8 cellular contexts compared by ENCODE assay signal in the genomic region with DNA sequence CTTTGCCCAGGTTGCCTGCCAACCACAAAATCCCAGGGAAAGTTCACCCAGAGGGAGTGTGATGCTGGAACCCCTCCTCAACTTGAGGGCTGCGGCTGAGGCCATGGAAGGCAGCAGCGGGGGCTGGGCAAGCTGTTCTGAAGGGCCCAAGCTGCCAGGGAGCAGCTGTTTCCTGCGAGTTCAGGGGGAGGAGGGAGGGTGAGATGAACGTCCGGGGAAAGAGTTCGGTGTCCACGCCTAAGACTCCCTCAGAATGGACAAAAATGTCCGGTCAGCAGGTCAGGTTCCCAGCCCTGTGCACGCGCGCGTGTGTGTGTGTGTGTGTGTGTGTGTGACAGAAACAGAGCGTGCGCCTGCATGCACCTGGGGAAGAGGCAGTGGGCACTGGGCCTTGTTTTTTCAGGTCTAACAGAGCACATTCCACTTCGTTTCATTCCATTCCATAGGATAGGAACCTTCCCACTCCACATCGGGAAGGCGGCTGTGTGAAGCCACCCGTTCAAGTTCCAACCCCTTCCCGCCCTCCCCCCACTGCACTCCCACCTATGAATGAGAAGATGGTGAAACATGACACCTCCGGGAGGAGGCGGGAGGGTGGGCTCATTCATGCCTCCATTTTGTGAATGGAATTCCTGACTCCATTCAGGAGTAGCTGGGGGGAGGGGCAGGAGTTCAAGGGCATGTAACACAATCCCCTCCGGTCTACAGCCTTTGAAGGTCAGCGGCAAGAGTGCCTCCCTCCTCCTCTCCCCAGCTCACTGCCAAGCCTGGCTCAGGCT. TPM values are rescaled to one million over a fixed set of nuclear protein-coding genes. Genes with fewer than 3 reads are reported as not detected.
DNase-seq lines count a peak whose midpoint lies in the region; ATAC-seq, FAIRE-seq and TF ChIP-seq lines count a peak whose summit lies in the region.

No MANE protein-coding gene starts in this region.

- peak; percentile 87 for FAIRE-seq in endothelial cell of umbilical vein (lab: Jason Lieb, UNC)

- dilution Hi-C loops in endothelial cell of umbilical vein (cut with MboI; ENCODE audit: extremely low pct_ligation_motif_present, low sequenced_read_pairs) = no loop called here

- no peaks in the 10 kb centered on the region for H3K79me2 ChIP-seq in endothelial cell of umbilical vein (ENCODE audit: control insufficient read depth, insufficient read depth, low read length)

- BruUV-seq in endothelial cell of umbilical vein (replicated peaks; lab: Mats Ljungman, UMichigan) = no TSS peak

- H3K36me3 ChIP-seq in endothelial cell of umbilical vein (ENCODE audit: control insufficient read depth in 2 of 2, extremely low read depth in 1 of 2, insufficient read depth in 2 of 2, low read length in 2 of 2) = peaks cover 0 to 5% of the 10 kb centered on the region in 2 experiments

- H3K27me3 Mint-ChIP-seq in stimulated activated naive CD8-positive, alpha-beta T cell treated with anti-CD3 and anti-CD28 coated beads, Interleukin-15, amount 100 ng/mL, for 72 hours = no peaks in the 10 kb centered on the region
- H3K27me3 Mint-ChIP-seq in activated T-cell treated with anti-CD3 and anti-CD28 coated beads, Interleukin-2, amount 50 U/mL, for 72 hours (ENCODE audit: low read depth) = no peaks in the 10 kb centered on the region

- H3K4me3 Mint-ChIP-seq in stimulated activated naive CD8-positive, alpha-beta T cell treated with anti-CD3 and anti-CD28 coated beads, Interleukin-15, amount 100 ng/mL, for 72 hours = no peak overlapping the region
- no peak overlapping the region for H3K4me3 Mint-ChIP-seq in activated T-cell treated with anti-CD3 and anti-CD28 coated beads, Interleukin-2, amount 50 U/mL, for 72 hours

- H3K27ac ChIP-seq in endothelial cell of umbilical vein (ENCODE audit: insufficient read depth, low read depth, low read length) = peak overlapping the region; percentile 83

- CTCF ChIA-PET in endothelial cell of umbilical vein (lab: Charles Lee) = interaction anchor here (0.8 to 2.1 kb wide), 9 partner anchors 9 to 143 kb away, joined by 3 to 12 read pairs (median 5); a partner anchor contains a TSS

- no peak overlapping the region for H3K27ac Mint-ChIP-seq in stimulated activated naive CD8-positive, alpha-beta T cell treated with anti-CD3 and anti-CD28 coated beads, Interleukin-15, amount 100 ng/mL, for 72 hours
- no peak overlapping the region for H3K27ac Mint-ChIP-seq in activated T-cell treated with anti-CD3 and anti-CD28 coated beads, Interleukin-2, amount 50 U/mL, for 72 hours

- H3K9me3 Mint-ChIP-seq in stimulated activated naive CD8-positive, alpha-beta T cell treated with anti-CD3 and anti-CD28 coated beads, Interleukin-15, amount 100 ng/mL, for 72 hours = no peaks in the 10 kb centered on the region
- H3K9me3 Mint-ChIP-seq in activated T-cell treated with anti-CD3 and anti-CD28 coated beads, Interleukin-2, amount 50 U/mL, for 72 hours = no peaks in the 10 kb centered on the region

- ATAC-seq in stimulated activated naive CD8-positive, alpha-beta T cell treated with anti-CD3 and anti-CD28 coated beads, Interleukin-15, amount 100 ng/mL, for 72 hours = no peak
- no peak for ATAC-seq in activated T-cell treated with anti-CD3 and anti-CD28 coated beads, Interleukin-2, amount 50 U/mL, for 72 hours (replicated peaks in 1 of 2)
- ATAC-seq in HG03571 (IDR thresholded peaks at IDR 0.05; ENCODE audit: unreplicated experiment) = no peak

- peak overlapping the region; percentile 47 for H3K9ac ChIP-seq in endothelial cell of umbilical vein (replicated peaks; ENCODE audit: extremely low read depth, insufficient read depth, low read length)

- H3K4me1 ChIP-seq in endothelial cell of umbilical vein (ENCODE audit: control insufficient read depth, extremely low read depth, insufficient read depth, low read length) = peaks cover 23% of the 10 kb centered on the region

- no peak for TF ChIP-seq CTCF in endothelial cell of umbilical vein (IDR thresholded peaks at IDR 0.05; ENCODE audit: extremely low read depth in 1 of 2, insufficient read depth in 1 of 2, low read depth in 1 of 2, low read length in 2 of 2)

- DNase-seq in EH (ENCODE audit: low read depth) (peak; percentile 86), NCI-H460 (ENCODE audit: extremely low read depth, low read depth) (peak; percentile 81), endothelial cell of umbilical vein (ENCODE audit: low read depth, low spot score) (peak; percentile 92), mucosa of gallbladder (ENCODE audit: low spot score) (peak; percentile 42)
- DNase-seq in stimulated activated naive CD8-positive, alpha-beta T cell treated with anti-CD3 and anti-CD28 coated beads, Interleukin-15, amount 100 ng/mL, for 72 hours = no peak
- no peak for DNase-seq in stimulated activated CD4-positive, alpha-beta T cell treated with anti-CD3 and anti-CD28 coated beads, Interleukin-4, amount 100 ng/mL, for 1 hour
- no peak for DNase-seq in activated T-cell treated with anti-CD3 and anti-CD28 coated beads, Interleukin-2, amount 50 U/mL, for 72 hours

- H3K4me2 ChIP-seq in endothelial cell of umbilical vein (ENCODE audit: insufficient read depth, low read length) = peak overlapping the region; percentile 52

- peak overlapping the region in 1 of 3 experiments; percentile 1 for H3K4me3 ChIP-seq in endothelial cell of umbilical vein (replicated peaks in 1 of 3; ENCODE audit: insufficient read depth in 1 of 3, low read depth in 1 of 3, low read length in 3 of 3)

- peak overlapping the region; percentile 32 for H2AFZ ChIP-seq in endothelial cell of umbilical vein (ENCODE audit: low read depth, low read length)

- no peaks in the 10 kb centered on the region for H3K27me3 ChIP-seq in endothelial cell of umbilical vein (ENCODE audit: control insufficient read depth in 2 of 2, insufficient read depth in 2 of 2, low read length in 2 of 2)

- H3K4me1 Mint-ChIP-seq in stimulated activated naive CD8-positive, alpha-beta T cell treated with anti-CD3 and anti-CD28 coated beads, Interleukin-15, amount 100 ng/mL, for 72 hours = peaks cover 6% of the 10 kb centered on the region
- no peaks in the 10 kb centered on the region for H3K4me1 Mint-ChIP-seq in activated T-cell treated with anti-CD3 and anti-CD28 coated beads, Interleukin-2, amount 50 U/mL, for 72 hours (ENCODE audit: low read depth)

- POLR2A ChIA-PET in endothelial cell of umbilical vein (lab: Charles Lee) = interaction anchor here (0.7 to 1.1 kb wide), 3 partner anchors 13 to 169 kb away, joined by 3 to 6 read pairs (median 4); no protein-coding TSS in a partner anchor

- H3K9me1 ChIP-seq in endothelial cell of umbilical vein (replicated peaks; ENCODE audit: control insufficient read depth, extremely low read depth, insufficient read depth, low read length) = no peaks in the 10 kb centered on the region

- no peaks in the 10 kb centered on the region for H4K20me1 ChIP-seq in endothelial cell of umbilical vein (replicated peaks; ENCODE audit: control insufficient read depth, extremely low read depth, insufficient read depth, low read length)

- H3K9me3 ChIP-seq in endothelial cell of umbilical vein (replicated peaks; ENCODE audit: control insufficient read depth, insufficient read depth, low read length) = no peaks in the 10 kb centered on the region

- intact Hi-C loops in endothelial cell of umbilical vein (cut with micrococcal nuclease) = loop anchor here (1.0 kb wide), 1 partner anchor 16 kb away; a partner anchor contains a TSS

- no peaks in the 10 kb centered on the region for H3K36me3 Mint-ChIP-seq in activated T-cell treated with anti-CD3 and anti-CD28 coated beads, Interleukin-2, amount 50 U/mL, for 72 hours (ENCODE audit: insufficient read depth in 2 of 2)

- peak; percentile 46 for TF ChIP-seq POLR2A in endothelial cell of umbilical vein (IDR thresholded peaks at IDR 0.05; ENCODE audit: low read depth, low read length)

TF ChIP-seq in endothelial cell of umbilical vein, 7 proteins besides CTCF, POLR2A, EP300 and RAD21:
- TF ChIP-seq, protein P1, sequence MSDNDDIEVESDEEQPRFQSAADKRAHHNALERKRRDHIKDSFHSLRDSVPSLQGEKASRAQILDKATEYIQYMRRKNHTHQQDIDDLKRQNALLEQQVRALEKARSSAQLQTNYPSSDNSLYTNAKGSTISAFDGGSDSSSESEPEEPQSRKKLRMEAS (IDR thresholded peaks at IDR 0.05; ENCODE audit: insufficient read depth, insufficient read length) = no peak
- TF ChIP-seq POLR2AphosphoS5 (IDR thresholded peaks at IDR 0.05; ENCODE audit: insufficient read depth, low read depth, low read length) = peak; percentile 35

RNA-seq across cellular contexts. Expression of a gene that starts 15.6 kb away (rescaled TPM):
- total RNA-seq in NCI-H460 (2014; rRNA removed; shearing (Covaris generic)) = 210 and 229 TPM in 2 replicates
- polyA plus RNA-seq in NCI-H460 (2014; cell fraction: nucleus; rRNA removed) = 148 and 178 TPM in 2 replicates
- total RNA-seq in endothelial cell of umbilical vein = 32.2 and 39.4 TPM in 2 replicates
- polyA plus RNA-seq in endothelial cell of umbilical vein = 5.5 and 7.3 TPM in 2 replicates
- 9.0 and 11.8 TPM in 2 replicates for polyA plus RNA-seq in endothelial cell of umbilical vein (2011; cell fraction: cytosol; rRNA removed)
- 11.7 and 17.6 TPM in 2 replicates for polyA plus RNA-seq in endothelial cell of umbilical vein (2011; cell fraction: nucleus; rRNA removed)
- polyA plus RNA-seq in endothelial cell of umbilical vein (2012) = 15.3 and 20.1 TPM in 2 replicates
- 3.6 and 10.0 TPM in 2 replicates for polyA minus RNA-seq in endothelial cell of umbilical vein
- 2.7 TPM for polyA minus RNA-seq in endothelial cell of umbilical vein (2011; cell fraction: cytosol; rRNA and poly(A)+ RNA removed)
- 2.9 and 5.9 TPM in 2 replicates for polyA minus RNA-seq in endothelial cell of umbilical vein (2011; cell fraction: nucleus; rRNA and poly(A)+ RNA removed)
- total RNA-seq in mucosa of gallbladder = 47.6 TPM
- 1 to 10 TPM; 1.2 to 2.1 TPM for total RNA-seq in activated T-cell treated with anti-CD3 and anti-CD28 coated beads, Interleukin-2, amount 50 U/mL, for 72 hours

RNA-seq across cellular contexts. Expression of a gene that starts 46.7 kb away (rescaled TPM):
- 45.8 and 54.1 TPM in 2 replicates for total RNA-seq in NCI-H460 (2014; rRNA removed; shearing (Covaris generic))
- polyA plus RNA-seq in NCI-H460 (2014; cell fraction: nucleus; rRNA removed) = 14.2 and 20.4 TPM in 2 replicates
- total RNA-seq in endothelial cell of umbilical vein (52.1 and 65.6 TPM in 2 replicates), mucosa of gallbladder (39.2 TPM)
- polyA plus RNA-seq in endothelial cell of umbilical vein = 32.7 and 34.9 TPM in 2 replicates
- 32.9 and 36.9 TPM in 2 replicates for polyA plus RNA-seq in endothelial cell of umbilical vein (2011; cell fraction: cytosol; rRNA removed)
- polyA plus RNA-seq in endothelial cell of umbilical vein (2011; cell fraction: nucleus; rRNA removed) = 65.5 and 65.7 TPM in 2 replicates
- 36.1 and 40.4 TPM in 2 replicates for polyA plus RNA-seq in endothelial cell of umbilical vein (2012)
- 74.9 and 79.9 TPM in 2 replicates for polyA minus RNA-seq in endothelial cell of umbilical vein
- 32.6 TPM for polyA minus RNA-seq in endothelial cell of umbilical vein (2011; cell fraction: cytosol; rRNA and poly(A)+ RNA removed)
- 27.4 and 39.6 TPM in 2 replicates for polyA minus RNA-seq in endothelial cell of umbilical vein (2011; cell fraction: nucleus; rRNA and poly(A)+ RNA removed)
- 10 to 100 TPM; 53.8 to 61.1 TPM for total RNA-seq in activated T-cell treated with anti-CD3 and anti-CD28 coated beads, Interleukin-2, amount 50 U/mL, for 72 hours

Comparison
In these comparisons a context has a peak if more than half of its experiments do, and no peak if none do; other contexts are left out.
1. DNase-seq: peak in EH (single experiment), NCI-H460 (single experiment), endothelial cell of umbilical vein (single experiment) and mucosa of gallbladder (single experiment); none in stimulated activated naive CD8-positive, alpha-beta T cell treated with anti-CD3 and anti-CD28 coated beads, Interleukin-15, amount 100 ng/mL, for 72 hours (0 of 2), stimulated activated CD4-positive, alpha-beta T cell treated with anti-CD3 and anti-CD28 coated beads, Interleukin-4, amount 100 ng/mL, for 1 hour (single experiment) and activated T-cell treated with anti-CD3 and anti-CD28 coated beads, Interleukin-2, amount 50 U/mL, for 72 hours (0 of 2).
2. RNA of a gene that starts 15.6 kb away (total RNA-seq): 210 to 229 TPM in NCI-H460, 47.6 TPM in mucosa of gallbladder (single experiment) and 32.2 to 39.4 TPM in endothelial cell of umbilical vein; 1.2 to 2.1 TPM in activated T-cell treated with anti-CD3 and anti-CD28 coated beads, Interleukin-2, amount 50 U/mL, for 72 hours; every median in the first group is over 10 times any median in the second.